1 cellular context compared by ENCODE assay signal in the genomic region with DNA sequence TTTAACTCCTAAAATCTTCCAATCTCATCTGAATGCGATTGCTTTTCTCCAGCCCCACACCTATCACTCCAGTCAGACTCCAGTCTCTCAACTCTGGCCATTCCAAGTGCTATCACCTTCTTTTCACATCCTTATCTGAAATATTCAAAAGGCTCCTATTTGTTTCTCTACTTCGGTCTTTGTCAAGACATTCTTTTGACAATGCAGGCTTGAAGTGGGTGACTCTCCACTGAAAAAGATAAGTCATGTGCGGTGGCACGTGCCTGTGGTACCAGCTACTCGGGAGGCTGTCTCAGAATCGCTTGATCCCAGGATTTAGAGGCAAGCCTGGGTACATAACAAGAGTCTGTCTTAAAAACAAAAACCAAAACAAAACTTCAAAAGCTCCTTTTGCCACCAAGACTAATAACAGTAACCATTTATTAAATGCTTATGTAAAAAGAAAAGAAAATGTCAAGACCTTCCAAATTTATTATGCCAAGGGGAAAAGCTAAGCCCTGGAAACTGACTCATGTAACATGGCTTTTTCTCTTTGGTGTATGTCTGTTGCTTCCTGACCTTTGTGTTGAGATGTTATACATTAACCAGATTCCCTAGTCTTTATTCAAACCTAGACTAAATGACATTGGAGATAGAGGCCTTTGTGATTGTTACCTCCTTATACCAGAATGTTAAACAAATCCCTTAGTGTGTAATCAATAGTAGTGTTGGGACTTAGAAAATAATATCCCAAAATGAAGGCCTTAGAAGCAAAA.
TF ChIP-seq lines count a peak whose summit lies in the region.

No MANE protein-coding gene starts in this region.

TF ChIP-seq in HepG2, 621 proteins besides CTCF, POLR2A, EP300 and RAD21 (continued from another document and continues in another):
- TF ChIP-seq, protein P1, sequence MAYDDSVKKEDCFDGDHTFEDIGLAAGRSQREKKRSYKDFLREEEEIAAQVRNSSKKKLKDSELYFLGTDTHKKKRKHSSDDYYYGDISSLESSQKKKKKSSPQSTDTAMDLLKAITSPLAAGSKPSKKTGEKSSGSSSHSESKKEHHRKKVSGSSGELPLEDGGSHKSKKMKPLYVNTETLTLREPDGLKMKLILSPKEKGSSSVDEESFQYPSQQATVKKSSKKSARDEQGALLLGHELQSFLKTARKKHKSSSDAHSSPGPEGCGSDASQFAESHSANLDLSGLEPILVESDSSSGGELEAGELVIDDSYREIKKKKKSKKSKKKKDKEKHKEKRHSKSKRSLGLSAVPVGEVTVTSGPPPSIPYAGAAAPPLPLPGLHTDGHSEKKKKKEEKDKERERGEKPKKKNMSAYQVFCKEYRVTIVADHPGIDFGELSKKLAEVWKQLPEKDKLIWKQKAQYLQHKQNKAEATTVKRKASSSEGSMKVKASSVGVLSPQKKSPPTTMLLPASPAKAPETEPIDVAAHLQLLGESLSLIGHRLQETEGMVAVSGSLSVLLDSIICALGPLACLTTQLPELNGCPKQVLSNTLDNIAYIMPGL (CRISPR knock-in tag; IDR thresholded peaks at IDR 0.05; ENCODE audit: borderline replicate concordance in 1 of 2, low read depth in 1 of 2): no peak
- TF ChIP-seq, protein P2, sequence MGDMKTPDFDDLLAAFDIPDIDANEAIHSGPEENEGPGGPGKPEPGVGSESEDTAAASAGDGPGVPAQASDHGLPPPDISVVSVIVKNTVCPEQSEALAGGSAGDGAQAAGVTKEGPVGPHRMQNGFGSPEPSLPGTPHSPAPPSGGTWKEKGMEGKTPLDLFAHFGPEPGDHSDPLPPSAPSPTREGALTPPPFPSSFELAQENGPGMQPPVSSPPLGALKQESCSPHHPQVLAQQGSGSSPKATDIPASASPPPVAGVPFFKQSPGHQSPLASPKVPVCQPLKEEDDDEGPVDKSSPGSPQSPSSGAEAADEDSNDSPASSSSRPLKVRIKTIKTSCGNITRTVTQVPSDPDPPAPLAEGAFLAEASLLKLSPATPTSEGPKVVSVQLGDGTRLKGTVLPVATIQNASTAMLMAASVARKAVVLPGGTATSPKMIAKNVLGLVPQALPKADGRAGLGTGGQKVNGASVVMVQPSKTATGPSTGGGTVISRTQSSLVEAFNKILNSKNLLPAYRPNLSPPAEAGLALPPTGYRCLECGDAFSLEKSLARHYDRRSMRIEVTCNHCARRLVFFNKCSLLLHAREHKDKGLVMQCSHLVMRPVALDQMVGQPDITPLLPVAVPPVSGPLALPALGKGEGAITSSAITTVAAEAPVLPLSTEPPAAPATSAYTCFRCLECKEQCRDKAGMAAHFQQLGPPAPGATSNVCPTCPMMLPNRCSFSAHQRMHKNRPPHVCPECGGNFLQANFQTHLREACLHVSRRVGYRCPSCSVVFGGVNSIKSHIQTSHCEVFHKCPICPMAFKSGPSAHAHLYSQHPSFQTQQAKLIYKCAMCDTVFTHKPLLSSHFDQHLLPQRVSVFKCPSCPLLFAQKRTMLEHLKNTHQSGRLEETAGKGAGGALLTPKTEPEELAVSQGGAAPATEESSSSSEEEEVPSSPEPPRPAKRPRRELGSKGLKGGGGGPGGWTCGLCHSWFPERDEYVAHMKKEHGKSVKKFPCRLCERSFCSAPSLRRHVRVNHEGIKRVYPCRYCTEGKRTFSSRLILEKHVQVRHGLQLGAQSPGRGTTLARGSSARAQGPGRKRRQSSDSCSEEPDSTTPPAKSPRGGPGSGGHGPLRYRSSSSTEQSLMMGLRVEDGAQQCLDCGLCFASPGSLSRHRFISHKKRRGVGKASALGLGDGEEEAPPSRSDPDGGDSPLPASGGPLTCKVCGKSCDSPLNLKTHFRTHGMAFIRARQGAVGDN (CRISPR knock-in tag; IDR thresholded peaks at IDR 0.05): no peak
- TF ChIP-seq NR3C1 (CRISPR knock-in tag; IDR thresholded peaks at IDR 0.05): no peak
- no peak for TF ChIP-seq SUZ12 (IDR thresholded peaks at IDR 0.05; ENCODE audit: low read depth, low read length)
- peak; percentile 25 for TF ChIP-seq YY1 (IDR thresholded peaks at IDR 0.05; ENCODE audit: insufficient read depth, insufficient replicate concordance, low read depth, low read length)
- TF ChIP-seq NR2F2 (IDR thresholded peaks at IDR 0.05; ENCODE audit: borderline replicate concordance, low read depth): peak; percentile 41; the same call in 1 of the 2 replicates
- no peak for TF ChIP-seq ZNF879 (CRISPR knock-in tag; IDR thresholded peaks at IDR 0.05)
- no peak for TF ChIP-seq PLRG1 (conservative IDR thresholded peaks at IDR 0.05)
- no peak for TF ChIP-seq MATR3 (CRISPR knock-in tag; IDR thresholded peaks at IDR 0.05)
- TF ChIP-seq, protein P3, sequence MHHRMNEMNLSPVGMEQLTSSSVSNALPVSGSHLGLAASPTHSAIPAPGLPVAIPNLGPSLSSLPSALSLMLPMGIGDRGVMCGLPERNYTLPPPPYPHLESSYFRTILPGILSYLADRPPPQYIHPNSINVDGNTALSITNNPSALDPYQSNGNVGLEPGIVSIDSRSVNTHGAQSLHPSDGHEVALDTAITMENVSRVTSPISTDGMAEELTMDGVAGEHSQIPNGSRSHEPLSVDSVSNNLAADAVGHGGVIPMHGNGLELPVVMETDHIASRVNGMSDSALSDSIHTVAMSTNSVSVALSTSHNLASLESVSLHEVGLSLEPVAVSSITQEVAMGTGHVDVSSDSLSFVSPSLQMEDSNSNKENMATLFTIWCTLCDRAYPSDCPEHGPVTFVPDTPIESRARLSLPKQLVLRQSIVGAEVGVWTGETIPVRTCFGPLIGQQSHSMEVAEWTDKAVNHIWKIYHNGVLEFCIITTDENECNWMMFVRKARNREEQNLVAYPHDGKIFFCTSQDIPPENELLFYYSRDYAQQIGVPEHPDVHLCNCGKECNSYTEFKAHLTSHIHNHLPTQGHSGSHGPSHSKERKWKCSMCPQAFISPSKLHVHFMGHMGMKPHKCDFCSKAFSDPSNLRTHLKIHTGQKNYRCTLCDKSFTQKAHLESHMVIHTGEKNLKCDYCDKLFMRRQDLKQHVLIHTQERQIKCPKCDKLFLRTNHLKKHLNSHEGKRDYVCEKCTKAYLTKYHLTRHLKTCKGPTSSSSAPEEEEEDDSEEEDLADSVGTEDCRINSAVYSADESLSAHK (CRISPR knock-in tag; IDR thresholded peaks at IDR 0.05; ENCODE audit: borderline replicate concordance): no peak
- TF ChIP-seq RXRB (CRISPR knock-in tag; IDR thresholded peaks at IDR 0.05; ENCODE audit: borderline replicate concordance): 0 out of 2 replicates have a peak, but pooled peaks have one; percentile 26
- TF ChIP-seq ATRX (CRISPR knock-in tag; IDR thresholded peaks at IDR 0.05; ENCODE audit: borderline replicate concordance): no peak
- TF ChIP-seq HNF4A (CRISPR knock-in tag; IDR thresholded peaks at IDR 0.05): peak; percentile 69
- TF ChIP-seq ZSCAN20 (CRISPR knock-in tag; IDR thresholded peaks at IDR 0.05; ENCODE audit: borderline replicate concordance): 0 out of 2 replicates have a peak, but pooled peaks have one; percentile 22
- TF ChIP-seq GPN1 (CRISPR knock-in tag; IDR thresholded peaks at IDR 0.05; ENCODE audit: borderline replicate concordance): no peak
- peak; percentile 47 for TF ChIP-seq POLR2G (IDR thresholded peaks at IDR 0.05; ENCODE audit: low read depth, low read length)
- no peak for TF ChIP-seq BRCA1 (CRISPR knock-in tag; IDR thresholded peaks at IDR 0.05)
- TF ChIP-seq ZNF274 (CRISPR knock-in tag; IDR thresholded peaks at IDR 0.05): no peak
- TF ChIP-seq ZSCAN31 (CRISPR knock-in tag; IDR thresholded peaks at IDR 0.05; ENCODE audit: low read depth): no peak
- no peak for TF ChIP-seq SETDB1 (CRISPR knock-in tag; IDR thresholded peaks at IDR 0.05; ENCODE audit: borderline replicate concordance)
- TF ChIP-seq ZNF496 (CRISPR knock-in tag; IDR thresholded peaks at IDR 0.05; ENCODE audit: insufficient replicate concordance): no peak
- TF ChIP-seq ZFAT (CRISPR knock-in tag; conservative IDR thresholded peaks at IDR 0.05): no peak
- peak; percentile 24; the same call in 1 of the 2 replicates for TF ChIP-seq TBX2 (CRISPR knock-in tag; IDR thresholded peaks at IDR 0.05; ENCODE audit: borderline replicate concordance)
- TF ChIP-seq IRF2 (CRISPR knock-in tag; IDR thresholded peaks at IDR 0.05): 0 out of 2 replicates have a peak, but pooled peaks have one; percentile 55
- TF ChIP-seq, protein P4, sequence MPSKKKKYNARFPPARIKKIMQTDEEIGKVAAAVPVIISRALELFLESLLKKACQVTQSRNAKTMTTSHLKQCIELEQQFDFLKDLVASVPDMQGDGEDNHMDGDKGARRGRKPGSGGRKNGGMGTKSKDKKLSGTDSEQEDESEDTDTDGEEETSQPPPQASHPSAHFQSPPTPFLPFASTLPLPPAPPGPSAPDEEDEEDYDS (CRISPR knock-in tag; IDR thresholded peaks at IDR 0.05): peak; percentile 37; the same call in 1 of the 2 replicates
- TF ChIP-seq ZNF431 (CRISPR knock-in tag; IDR thresholded peaks at IDR 0.05; ENCODE audit: borderline replicate concordance, low read depth): no peak
- TF ChIP-seq, protein P5, sequence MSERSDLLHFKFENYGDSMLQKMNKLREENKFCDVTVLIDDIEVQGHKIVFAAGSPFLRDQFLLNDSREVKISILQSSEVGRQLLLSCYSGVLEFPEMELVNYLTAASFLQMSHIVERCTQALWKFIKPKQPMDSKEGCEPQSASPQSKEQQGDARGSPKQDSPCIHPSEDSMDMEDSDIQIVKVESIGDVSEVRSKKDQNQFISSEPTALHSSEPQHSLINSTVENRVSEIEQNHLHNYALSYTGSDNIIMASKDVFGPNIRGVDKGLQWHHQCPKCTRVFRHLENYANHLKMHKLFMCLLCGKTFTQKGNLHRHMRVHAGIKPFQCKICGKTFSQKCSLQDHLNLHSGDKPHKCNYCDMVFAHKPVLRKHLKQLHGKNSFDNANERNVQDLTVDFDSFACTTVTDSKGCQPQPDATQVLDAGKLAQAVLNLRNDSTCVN (CRISPR knock-in tag; IDR thresholded peaks at IDR 0.05; ENCODE audit: borderline replicate concordance): no peak
- 0 out of 2 replicates have a peak, but pooled peaks have one; percentile 10 for TF ChIP-seq CHD4 (IDR thresholded peaks at IDR 0.05; ENCODE audit: borderline replicate concordance, low read length)
- no peak for TF ChIP-seq NFE2 (CRISPR knock-in tag; IDR thresholded peaks at IDR 0.05)
- no peak for TF ChIP-seq ZNF143 (CRISPR knock-in tag; IDR thresholded peaks at IDR 0.05)
- no peak for TF ChIP-seq SP4 (CRISPR knock-in tag; IDR thresholded peaks at IDR 0.05)
- TF ChIP-seq, protein P6, sequence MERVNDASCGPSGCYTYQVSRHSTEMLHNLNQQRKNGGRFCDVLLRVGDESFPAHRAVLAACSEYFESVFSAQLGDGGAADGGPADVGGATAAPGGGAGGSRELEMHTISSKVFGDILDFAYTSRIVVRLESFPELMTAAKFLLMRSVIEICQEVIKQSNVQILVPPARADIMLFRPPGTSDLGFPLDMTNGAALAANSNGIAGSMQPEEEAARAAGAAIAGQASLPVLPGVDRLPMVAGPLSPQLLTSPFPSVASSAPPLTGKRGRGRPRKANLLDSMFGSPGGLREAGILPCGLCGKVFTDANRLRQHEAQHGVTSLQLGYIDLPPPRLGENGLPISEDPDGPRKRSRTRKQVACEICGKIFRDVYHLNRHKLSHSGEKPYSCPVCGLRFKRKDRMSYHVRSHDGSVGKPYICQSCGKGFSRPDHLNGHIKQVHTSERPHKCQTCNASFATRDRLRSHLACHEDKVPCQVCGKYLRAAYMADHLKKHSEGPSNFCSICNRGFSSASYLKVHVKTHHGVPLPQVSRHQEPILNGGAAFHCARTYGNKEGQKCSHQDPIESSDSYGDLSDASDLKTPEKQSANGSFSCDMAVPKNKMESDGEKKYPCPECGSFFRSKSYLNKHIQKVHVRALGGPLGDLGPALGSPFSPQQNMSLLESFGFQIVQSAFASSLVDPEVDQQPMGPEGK (CRISPR knock-in tag; IDR thresholded peaks at IDR 0.05): no peak
- TF ChIP-seq NCOA2 (CRISPR knock-in tag; IDR thresholded peaks at IDR 0.05): peak; percentile 64
- TF ChIP-seq ZNF557 (CRISPR knock-in tag; IDR thresholded peaks at IDR 0.05): no peak
- TF ChIP-seq BCL6 (CRISPR knock-in tag; IDR thresholded peaks at IDR 0.05): peak; percentile 8; the same call in 1 of the 2 replicates
- peak; percentile 94 for TF ChIP-seq ARNTL (CRISPR knock-in tag; IDR thresholded peaks at IDR 0.05)
- TF ChIP-seq PAWR (CRISPR knock-in tag; IDR thresholded peaks at IDR 0.05; ENCODE audit: borderline replicate concordance): no peak
- TF ChIP-seq, protein P7, sequence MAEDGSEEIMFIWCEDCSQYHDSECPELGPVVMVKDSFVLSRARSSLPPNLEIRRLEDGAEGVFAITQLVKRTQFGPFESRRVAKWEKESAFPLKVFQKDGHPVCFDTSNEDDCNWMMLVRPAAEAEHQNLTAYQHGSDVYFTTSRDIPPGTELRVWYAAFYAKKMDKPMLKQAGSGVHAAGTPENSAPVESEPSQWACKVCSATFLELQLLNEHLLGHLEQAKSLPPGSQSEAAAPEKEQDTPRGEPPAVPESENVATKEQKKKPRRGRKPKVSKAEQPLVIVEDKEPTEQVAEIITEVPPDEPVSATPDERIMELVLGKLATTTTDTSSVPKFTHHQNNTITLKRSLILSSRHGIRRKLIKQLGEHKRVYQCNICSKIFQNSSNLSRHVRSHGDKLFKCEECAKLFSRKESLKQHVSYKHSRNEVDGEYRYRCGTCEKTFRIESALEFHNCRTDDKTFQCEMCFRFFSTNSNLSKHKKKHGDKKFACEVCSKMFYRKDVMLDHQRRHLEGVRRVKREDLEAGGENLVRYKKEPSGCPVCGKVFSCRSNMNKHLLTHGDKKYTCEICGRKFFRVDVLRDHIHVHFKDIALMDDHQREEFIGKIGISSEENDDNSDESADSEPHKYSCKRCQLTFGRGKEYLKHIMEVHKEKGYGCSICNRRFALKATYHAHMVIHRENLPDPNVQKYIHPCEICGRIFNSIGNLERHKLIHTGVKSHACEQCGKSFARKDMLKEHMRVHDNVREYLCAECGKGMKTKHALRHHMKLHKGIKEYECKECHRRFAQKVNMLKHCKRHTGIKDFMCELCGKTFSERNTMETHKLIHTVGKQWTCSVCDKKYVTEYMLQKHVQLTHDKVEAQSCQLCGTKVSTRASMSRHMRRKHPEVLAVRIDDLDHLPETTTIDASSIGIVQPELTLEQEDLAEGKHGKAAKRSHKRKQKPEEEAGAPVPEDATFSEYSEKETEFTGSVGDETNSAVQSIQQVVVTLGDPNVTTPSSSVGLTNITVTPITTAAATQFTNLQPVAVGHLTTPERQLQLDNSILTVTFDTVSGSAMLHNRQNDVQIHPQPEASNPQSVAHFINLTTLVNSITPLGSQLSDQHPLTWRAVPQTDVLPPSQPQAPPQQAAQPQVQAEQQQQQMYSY (CRISPR knock-in tag; IDR thresholded peaks at IDR 0.05): peak; percentile 96
- TF ChIP-seq ZC3H4 (CRISPR knock-in tag; IDR thresholded peaks at IDR 0.05; ENCODE audit: borderline replicate concordance): 0 out of 2 replicates have a peak, but pooled peaks have one; percentile 36
- TF ChIP-seq, protein P8, sequence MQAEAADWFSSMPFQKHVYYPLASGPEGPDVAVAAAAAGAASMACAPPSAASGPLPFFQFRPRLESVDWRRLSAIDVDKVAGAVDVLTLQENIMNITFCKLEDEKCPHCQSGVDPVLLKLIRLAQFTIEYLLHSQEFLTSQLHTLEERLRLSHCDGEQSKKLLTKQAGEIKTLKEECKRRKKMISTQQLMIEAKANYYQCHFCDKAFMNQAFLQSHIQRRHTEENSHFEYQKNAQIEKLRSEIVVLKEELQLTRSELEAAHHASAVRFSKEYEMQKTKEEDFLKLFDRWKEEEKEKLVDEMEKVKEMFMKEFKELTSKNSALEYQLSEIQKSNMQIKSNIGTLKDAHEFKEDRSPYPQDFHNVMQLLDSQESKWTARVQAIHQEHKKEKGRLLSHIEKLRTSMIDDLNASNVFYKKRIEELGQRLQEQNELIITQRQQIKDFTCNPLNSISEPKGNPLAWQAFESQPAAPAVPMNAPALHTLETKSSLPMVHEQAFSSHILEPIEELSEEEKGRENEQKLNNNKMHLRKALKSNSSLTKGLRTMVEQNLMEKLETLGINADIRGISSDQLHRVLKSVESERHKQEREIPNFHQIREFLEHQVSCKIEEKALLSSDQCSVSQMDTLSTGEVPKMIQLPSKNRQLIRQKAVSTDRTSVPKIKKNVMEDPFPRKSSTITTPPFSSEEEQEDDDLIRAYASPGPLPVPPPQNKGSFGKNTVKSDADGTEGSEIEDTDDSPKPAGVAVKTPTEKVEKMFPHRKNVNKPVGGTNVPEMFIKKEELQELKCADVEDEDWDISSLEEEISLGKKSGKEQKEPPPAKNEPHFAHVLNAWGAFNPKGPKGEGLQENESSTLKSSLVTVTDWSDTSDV (CRISPR knock-in tag; IDR thresholded peaks at IDR 0.05): no peak
- TF ChIP-seq FOXA3 (CRISPR knock-in tag; IDR thresholded peaks at IDR 0.05): peak; percentile 64
